ENCODE assay signal across 17 cellular contexts in the genomic region with DNA sequence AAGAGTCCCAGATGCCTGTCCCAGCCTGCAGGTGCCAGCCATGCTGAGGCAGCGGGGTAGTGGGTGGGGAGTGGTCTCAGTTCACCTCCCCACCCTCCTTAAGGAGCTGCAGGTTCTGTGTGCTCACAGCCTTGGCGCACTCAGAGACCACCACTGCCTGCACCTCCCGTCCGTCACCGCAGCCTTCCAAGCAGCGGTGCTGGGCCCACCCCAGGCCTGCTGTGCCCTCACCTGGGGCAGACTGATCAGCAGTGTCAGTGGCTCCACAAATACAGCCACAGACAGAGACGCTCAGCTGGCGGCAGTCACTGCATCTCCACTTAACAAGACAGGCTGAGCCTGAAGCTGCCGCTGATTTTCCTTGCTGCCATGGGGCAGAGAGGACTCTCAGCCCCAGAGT.
DNase-seq lines count a peak whose midpoint lies in the region; ATAC-seq and TF ChIP-seq lines count a peak whose summit lies in the region.
"Had no signal": no experiment of that assay in that cellular context is flagged by ENCODE, and none has a peak within 500 bp of the region (broad histone marks: within the 10 kb centered on the region; RNA-seq: fewer than 3 reads in every experiment).

No MANE protein-coding gene starts in this region.

- no peaks in the 10 kb centered on the region for H3K79me2 ChIP-seq in OCI-LY7 (ENCODE audit: insufficient read depth, low read depth, low read length)

- peak overlapping the region in 1 of 2 experiments; percentile 24 for H3K14ac ChIP-seq in mesenchymal stem cell (ENCODE audit: low read length in 2 of 2)

- peaks cover 39% of the 10 kb centered on the region for H3K36me3 Mint-ChIP-seq in brain

- H3K27ac ChIP-seq in mesenchymal stem cell (ENCODE audit: low read length, poor library complexity, severe bottlenecking) = no peak overlapping the region
- peak overlapping the region; percentile 53 for H3K27ac ChIP-seq in substantia nigra (ENCODE audit: low read depth, low read length, poor library complexity, severe bottlenecking)
- no peak overlapping the region for H3K27ac ChIP-seq in suprapubic skin
- H3K27ac ChIP-seq in aorta (ENCODE audit: low read depth in 1 of 2, low read length in 2 of 2) = no peak overlapping the region
- no peak overlapping the region for H3K27ac ChIP-seq in OCI-LY7 (ENCODE audit: low read depth, low read length, poor library complexity, severe bottlenecking)

- peak overlapping the region; percentile 21 for H3K9ac ChIP-seq in NT2/D1 (ENCODE audit: insufficient read length, low read depth)
- H3K9ac ChIP-seq in mesenchymal stem cell (ENCODE audit: low read length) = no peak overlapping the region

- no peak overlapping the region for H2AK5ac ChIP-seq in mesenchymal stem cell (ENCODE audit: low read length, severe bottlenecking)

- no peak overlapping the region for H3K4me3 Mint-ChIP-seq in brain

- no peak for DNase-seq in NT2/D1 (ENCODE audit: low read depth, low spot score)
- no peak for DNase-seq in mesenchymal stem cell
- DNase-seq in substantia nigra (lab: John Stamatoyannopoulos, UW) = no peak
- no peak for DNase-seq in 8988T
- DNase-seq in suprapubic skin (ENCODE audit: low spot score in 2 of 2) = no peak
- no peak for DNase-seq in aorta
- DNase-seq in OCI-LY7 (ENCODE audit: low spot score) = no peak
- DNase-seq: DMS153, EL, HCEC 1CT, MV-4-11, NCI-H1436, NCI-H2081 treated with DMSO at 0.1 percent for 48 hours, NCI-H345, NCI-H526 treated with DMSO at 0.1 percent for 48 hours, PC-3 had no signal

- peak overlapping the region in 1 of 2 experiments; percentile 86 for H3K18ac ChIP-seq in mesenchymal stem cell (ENCODE audit: low read depth in 1 of 2, low read length in 2 of 2)

- H3K36me3 ChIP-seq in NT2/D1 (ENCODE audit: insufficient read depth, insufficient read length, low read length) (peaks cover 82% of the 10 kb centered on the region), mesenchymal stem cell (ENCODE audit: control insufficient read depth in 1 of 2, insufficient read depth in 2 of 2, low read depth in 1 of 2, low read length in 2 of 2) (peaks cover 29 to 97% of the 10 kb centered on the region in 2 experiments), suprapubic skin (peaks cover 78% of the 10 kb centered on the region), aorta (ENCODE audit: control insufficient read depth in 1 of 2, insufficient read depth in 2 of 2, low read length in 1 of 2) (peaks cover 0 to 2% of the 10 kb centered on the region in 2 donors), OCI-LY7 (ENCODE audit: insufficient read depth, low read length) (peaks cover 12% of the 10 kb centered on the region; the same call in 1 of the 2 replicates)

- no peak for ATAC-seq in aorta (ENCODE audit: low FRiP score)
- ATAC-seq: PC-3 had no signal

- H3K4me1 Mint-ChIP-seq in brain = peaks cover 61% of the 10 kb centered on the region

- no peak for TF ChIP-seq POLR2A in suprapubic skin (IDR thresholded peaks at IDR 0.05)

- H3K4me2 ChIP-seq in mesenchymal stem cell (ENCODE audit: low read length, poor library complexity, severe bottlenecking) (no peak overlapping the region), OCI-LY7 (ENCODE audit: low read length) (no peak overlapping the region)

- peak overlapping the region in 4 of 5 experiments; percentile 74 to 92 (median 88) for H3K27ac Mint-ChIP-seq in brain

- peaks cover 3% of the 10 kb centered on the region for H3K27me3 Mint-ChIP-seq in brain

- POLR2A ChIA-PET in OCI-LY7 (lab: Charles Lee) = no interaction called here

- no peak overlapping the region for H3K23ac ChIP-seq in mesenchymal stem cell (ENCODE audit: low read length in 2 of 2)

- H2AFZ ChIP-seq in mesenchymal stem cell (ENCODE audit: low read depth, low read length) (no peak overlapping the region), OCI-LY7 (ENCODE audit: low read length) (no peak overlapping the region)

- no peak for TF ChIP-seq CTCF in brain (conservative IDR thresholded peaks at IDR 0.05)
- TF ChIP-seq CTCF in suprapubic skin (IDR thresholded peaks at IDR 0.05) = no peak
- TF ChIP-seq CTCF in OCI-LY7 (conservative IDR thresholded peaks at IDR 0.05; ENCODE audit: low read length) = no peak

- H3K27me3 ChIP-seq in NT2/D1 (ENCODE audit: insufficient read depth, insufficient read length) (no peaks in the 10 kb centered on the region), mesenchymal stem cell (ENCODE audit: control insufficient read depth in 1 of 2, insufficient read depth in 1 of 2, low read length in 2 of 2) (no peaks in the 10 kb centered on the region), suprapubic skin (no peaks in the 10 kb centered on the region), aorta (ENCODE audit: control insufficient read depth in 1 of 2, insufficient read depth in 2 of 2, low read length in 1 of 2) (no peaks in the 10 kb centered on the region)

- peak overlapping the region; percentile 15 to 18 for H3K4ac ChIP-seq in mesenchymal stem cell (ENCODE audit: low read depth in 1 of 2, low read length in 2 of 2)

- no peak overlapping the region for H2BK5ac ChIP-seq in mesenchymal stem cell (ENCODE audit: low read depth, low read length, poor library complexity, severe bottlenecking)

- intact Hi-C loops in aorta (cut with DNase I) = no loop called here
- intact Hi-C loops in OCI-LY7 (cut with micrococcal nuclease; ENCODE audit: unreplicated experiment) = no loop called here

- no peaks in the 10 kb centered on the region for H3K9me3 Mint-ChIP-seq in brain

- H3K4me3 ChIP-seq in NT2/D1 (ENCODE audit: insufficient read length, low read depth) (no peak overlapping the region), mesenchymal stem cell (ENCODE audit: insufficient read depth in 1 of 2, low read depth in 1 of 2, low read length in 2 of 2) (no peak overlapping the region), suprapubic skin (no peak overlapping the region), aorta (ENCODE audit: low read length in 2 of 2) (no peak overlapping the region), OCI-LY7 (ENCODE audit: low read depth, low read length, poor library complexity, severe bottlenecking) (no peak overlapping the region)

- no peaks in the 10 kb centered on the region for H3K9me2 ChIP-seq in OCI-LY7 (ENCODE audit: insufficient read depth, low read length)

- no peak overlapping the region for H4K8ac ChIP-seq in mesenchymal stem cell (ENCODE audit: low read length)

- no peak for TF ChIP-seq EP300 in suprapubic skin (IDR thresholded peaks at IDR 0.05)

- H4K91ac ChIP-seq in mesenchymal stem cell (ENCODE audit: low read length) = peak overlapping the region; percentile 19

- H3K9me3 ChIP-seq in NT2/D1 (ENCODE audit: insufficient read depth, low read length) (no peaks in the 10 kb centered on the region), mesenchymal stem cell (ENCODE audit: control insufficient read depth, low read length) (no peaks in the 10 kb centered on the region), suprapubic skin (no peaks in the 10 kb centered on the region), aorta (ENCODE audit: control insufficient read depth, low read length) (no peaks in the 10 kb centered on the region), OCI-LY7 (ENCODE audit: low read length) (no peaks in the 10 kb centered on the region)

- CTCF ChIA-PET in OCI-LY7 (lab: Charles Lee; ENCODE audit: unreplicated experiment) = no interaction called here

- peaks cover 22% of the 10 kb centered on the region for H3K79me1 ChIP-seq in mesenchymal stem cell (replicated peaks; ENCODE audit: low read length, poor library complexity, severe bottlenecking)

- H2BK120ac ChIP-seq in mesenchymal stem cell (ENCODE audit: low read depth, low read length) = peak overlapping the region; percentile 9

- no peaks in the 10 kb centered on the region for H4K20me1 ChIP-seq in OCI-LY7 (ENCODE audit: insufficient read depth, low read length)

- 95% methylated on average over 9 of the region's 9 CpGs for WGBS in mesenchymal stem cell
- 75% methylated on average over 2 of the region's 9 CpGs for WGBS in suprapubic skin
- 95 to 96% methylated on average over 9 of the region's 9 CpGs for WGBS in aorta, 2 donors

- H2BK15ac ChIP-seq in mesenchymal stem cell (ENCODE audit: low read depth, poor library complexity, severe bottlenecking) = no peak overlapping the region

- peaks cover 35% of the 10 kb centered on the region for H3K4me1 ChIP-seq in NT2/D1 (ENCODE audit: insufficient read depth, insufficient read length)
- peaks cover 34% of the 10 kb centered on the region for H3K4me1 ChIP-seq in mesenchymal stem cell (ENCODE audit: control insufficient read depth, insufficient read depth, low read depth, low read length)
- H3K4me1 ChIP-seq in suprapubic skin = peaks cover 38% of the 10 kb centered on the region
- no peaks in the 10 kb centered on the region for H3K4me1 ChIP-seq in aorta (ENCODE audit: control insufficient read depth in 1 of 2, insufficient read depth in 2 of 2, low read length in 2 of 2)
- H3K4me1 ChIP-seq in OCI-LY7 (ENCODE audit: insufficient read depth, low read length, poor library complexity, severe bottlenecking) = no peaks in the 10 kb centered on the region

- H2BK12ac ChIP-seq in mesenchymal stem cell (ENCODE audit: low read length in 2 of 2) = peak overlapping the region in 1 of 2 experiments; percentile 16

- no TSS peak for BruUV-seq in OCI-LY7 (replicated peaks; lab: Mats Ljungman, UMichigan)
